In genomic region chr17:15377608-15378007, GRCh38 we compare ENCODE assay signal across 10 cellular contexts.
DNase-seq lines count a peak whose midpoint lies in the region; ATAC-seq and TF ChIP-seq lines count a peak whose summit lies in the region.
"Had no signal": no experiment of that assay in that cellular context is flagged by ENCODE, and none has a peak within 500 bp of the region (broad histone marks: within the 10 kb centered on the region; RNA-seq: fewer than 3 reads in every experiment).

No MANE protein-coding gene starts in this region.

- no peak overlapping the region for H3K4me3 ChIP-seq in fibroblast of mammary gland (ENCODE audit: control insufficient read depth, low read depth, low read length)
- peak overlapping the region; percentile 22 for H3K4me3 ChIP-seq in neuron (ENCODE audit: low read length)

- no peaks in the 10 kb centered on the region for H3K36me3 ChIP-seq in neuron (ENCODE audit: insufficient read depth, low read length)

- no peak for TF ChIP-seq CTCF in fibroblast of mammary gland (conservative IDR thresholded peaks at IDR 0.05; ENCODE audit: control insufficient read depth, insufficient read depth, low read depth, low read length)

- peaks cover 17% of the 10 kb centered on the region for H3K4me1 ChIP-seq in neuron (ENCODE audit: insufficient read depth, low read length)

- ATAC-seq in HG02973 (IDR thresholded peaks at IDR 0.05; ENCODE audit: unreplicated experiment) = no peak
- no peak for ATAC-seq in HG03432 (IDR thresholded peaks at IDR 0.05; ENCODE audit: unreplicated experiment)

- no peaks in the 10 kb centered on the region for H3K27me3 ChIP-seq in neuron (ENCODE audit: insufficient read depth, low read length)

- H2AFZ ChIP-seq in neuron (ENCODE audit: low read depth, low read length) = peak overlapping the region; percentile 70

- peak; percentile 41 for DNase-seq in AG08396 (ENCODE audit: low spot score)
- peak; percentile 70 for DNase-seq in LoVo (ENCODE audit: low spot score)
- DNase-seq in fibroblast of mammary gland (ENCODE audit: low read depth) = peak; percentile 12
- no peak for DNase-seq in activated T-cell treated with anti-CD3 and anti-CD28 coated beads for 4 hours
- DNase-seq in activated CD4-positive, alpha-beta T cell treated with anti-CD3 and anti-CD28 coated beads for 1 hour = no peak
- DNase-seq: CD4-positive, CD25-positive, alpha-beta regulatory T cell; NCI-H1105 treated with DMSO at 0.1 percent for 48 hours had no signal

- no peaks in the 10 kb centered on the region for H3K9me3 ChIP-seq in neuron (ENCODE audit: low read length)

Comparison
In these comparisons a context has a peak if more than half of its experiments do, and no peak if none do; other contexts are left out.
1. DNase-seq: peak in AG08396 (single experiment), LoVo (single experiment) and fibroblast of mammary gland (single experiment); none in activated T-cell treated with anti-CD3 and anti-CD28 coated beads for 4 hours (single experiment) and activated CD4-positive, alpha-beta T cell treated with anti-CD3 and anti-CD28 coated beads for 1 hour (single experiment).